In the genomic region with DNA sequence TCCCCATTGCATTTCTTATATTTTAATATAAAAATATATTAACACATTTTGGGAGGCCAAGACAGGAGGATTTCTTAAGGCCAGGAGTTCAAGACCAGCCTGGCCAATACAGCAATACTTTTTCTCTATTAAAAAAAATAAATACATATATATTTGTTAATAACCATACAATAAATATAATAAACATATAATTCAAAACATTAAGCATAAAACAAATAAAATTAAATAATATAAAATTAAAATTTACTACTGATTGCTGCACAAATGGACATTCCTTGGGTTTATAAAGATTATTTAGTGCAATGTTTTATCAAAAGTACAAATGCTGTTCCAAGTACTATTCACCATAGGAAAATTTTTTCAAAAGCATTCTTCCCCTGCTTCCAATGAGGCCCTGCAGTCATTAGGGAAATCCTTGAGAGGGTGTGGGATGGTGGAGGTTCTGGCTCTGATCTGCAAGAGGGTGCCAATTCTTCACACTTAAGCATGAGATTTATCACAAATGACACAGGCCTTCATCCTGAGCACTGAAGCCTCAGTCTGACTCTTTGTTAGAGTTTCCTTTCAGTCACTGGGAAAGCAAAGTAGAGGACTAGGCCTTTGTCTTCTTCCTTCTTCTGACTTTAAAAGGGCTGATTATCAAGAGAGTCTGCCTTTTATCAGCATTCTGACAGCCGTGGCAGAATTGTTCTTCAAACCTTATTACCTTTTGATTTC, we compare ENCODE assay signal across 11 cellular contexts.
"Had no signal": no experiment of that assay in that cellular context is flagged by ENCODE, and none has a peak within 500 bp of the region (broad histone marks: within the 10 kb centered on the region; RNA-seq: fewer than 3 reads in every experiment).

No MANE protein-coding gene starts in this region.

- H3K4me3 ChIP-seq: thyroid gland had no signal

- H3K27ac Mint-ChIP-seq: activated naive CD4-positive, alpha-beta T cell treated with anti-CD3 and anti-CD28 coated beads, Interleukin-2, amount 50 U/mL, for 24 hours; natural killer cell treated with Interleukin-12 subunit alpha and Interleukin-12 subunit beta and Interleukin-15 and Interleukin-18, amount 100 ng/mL, for 72 hours had no signal

- H3K4me3 Mint-ChIP-seq: activated naive CD4-positive, alpha-beta T cell treated with anti-CD3 and anti-CD28 coated beads, Interleukin-2, amount 50 U/mL, for 24 hours; natural killer cell treated with Interleukin-12 subunit alpha and Interleukin-12 subunit beta and Interleukin-15 and Interleukin-18, amount 100 ng/mL, for 72 hours had no signal

- H3K36me3 ChIP-seq: brain microvascular endothelial cell, thyroid gland had no signal

- H3K4me1 ChIP-seq: parathyroid adenoma, thyroid gland had no signal

- H2AFZ ChIP-seq: parathyroid adenoma had no signal

- H3K79me2 ChIP-seq: parathyroid adenoma had no signal

- H3K27ac ChIP-seq: brain microvascular endothelial cell, parathyroid adenoma, thyroid gland had no signal

- H3K9me3 Mint-ChIP-seq: activated naive CD4-positive, alpha-beta T cell treated with anti-CD3 and anti-CD28 coated beads, Interleukin-2, amount 50 U/mL, for 24 hours had no signal

- ATAC-seq: activated CD4-positive, CD25-positive, alpha-beta regulatory T cell treated with anti-CD3 and anti-CD28 coated beads, Interleukin-2, amount 50 U/mL, for 24 hours; esophagus mucosa; natural killer cell treated with Interleukin-12 subunit alpha and Interleukin-12 subunit beta and Interleukin-15 and Interleukin-18, amount 100 ng/mL, for 72 hours had no signal

- H3K9me3 ChIP-seq: thyroid gland had no signal

- H3K4me1 Mint-ChIP-seq: activated naive CD4-positive, alpha-beta T cell treated with anti-CD3 and anti-CD28 coated beads, Interleukin-2, amount 50 U/mL, for 24 hours had no signal

- H3K27me3 ChIP-seq: brain microvascular endothelial cell, thyroid gland had no signal

- DNase-seq: amygdala; brain microvascular endothelial cell; dermis blood vessel endothelial cell; stimulated activated CD4-positive, alpha-beta T cell treated with anti-CD3 and anti-CD28 coated beads, Interleukin-4, amount 100 ng/mL, for 4 hours; T-helper 2 cell; thyroid gland had no signal

- H3K9ac ChIP-seq: parathyroid adenoma had no signal

- H3K36me3 Mint-ChIP-seq: activated naive CD4-positive, alpha-beta T cell treated with anti-CD3 and anti-CD28 coated beads, Interleukin-2, amount 50 U/mL, for 24 hours; natural killer cell treated with Interleukin-12 subunit alpha and Interleukin-12 subunit beta and Interleukin-15 and Interleukin-18, amount 100 ng/mL, for 72 hours had no signal
